Comparison of ENCODE assay signal across 25 cellular contexts in the genomic region with DNA sequence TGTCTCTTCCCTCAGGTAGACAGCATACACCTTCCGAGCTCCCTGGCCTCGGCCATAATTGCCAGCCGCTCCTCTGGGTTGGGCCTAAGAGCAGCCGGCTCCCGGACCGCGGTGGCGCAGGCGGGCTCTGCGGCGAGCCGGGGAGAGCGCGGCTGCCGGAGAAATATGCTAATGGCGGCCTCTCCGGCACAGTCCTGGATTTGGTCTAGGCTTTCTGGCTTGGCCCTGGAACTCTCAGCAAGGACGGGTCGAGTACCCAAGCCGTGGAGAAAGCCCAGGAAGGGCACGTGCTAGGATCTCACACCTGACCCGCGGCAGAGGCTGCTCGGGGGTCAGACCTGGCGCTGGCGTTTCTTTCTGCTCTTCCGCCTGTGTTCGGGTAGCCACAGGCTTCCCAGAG. TPM values are rescaled to one million over a fixed set of nuclear protein-coding genes. Genes with fewer than 3 reads are reported as not detected.
DNase-seq lines count a peak whose midpoint lies in the region; ATAC-seq and TF ChIP-seq lines count a peak whose summit lies in the region.
"Had no signal": no experiment of that assay in that cellular context is flagged by ENCODE, and none has a peak within 500 bp of the region (broad histone marks: within the 10 kb centered on the region; RNA-seq: fewer than 3 reads in every experiment).

No MANE protein-coding gene starts in this region.

- H3K79me1 ChIP-seq in mesendoderm (ENCODE audit: low read length) = no peaks in the 10 kb centered on the region

- H3K4me3 ChIP-seq in hepatocyte (no peak overlapping the region), mesendoderm (ENCODE audit: low read length) (no peak overlapping the region)

- no peaks in the 10 kb centered on the region for H4K20me1 ChIP-seq in hepatocyte (ENCODE audit: insufficient read depth, poor library complexity, severe bottlenecking)

- no peak overlapping the region for H2BK15ac ChIP-seq in mesendoderm (replicated peaks; ENCODE audit: low read depth)

- no peak overlapping the region for H2BK120ac ChIP-seq in mesendoderm (ENCODE audit: low read depth, low read length)

- no peak overlapping the region for H3K4ac ChIP-seq in mesendoderm (ENCODE audit: low read depth, low read length)

- peak overlapping the region; percentile 38 for H3K9ac ChIP-seq in mesendoderm (ENCODE audit: low read length)

- H3K9me2 ChIP-seq in hepatocyte (replicated peaks; ENCODE audit: insufficient read depth) = no peaks in the 10 kb centered on the region

- H3K79me2 ChIP-seq in hepatocyte (no peaks in the 10 kb centered on the region), mesendoderm (ENCODE audit: control insufficient read depth, insufficient read depth, low read length) (no peaks in the 10 kb centered on the region)

- H2AFZ ChIP-seq in hepatocyte = no peak overlapping the region

- peaks cover 73% of the 10 kb centered on the region for H3K27me3 ChIP-seq in hepatocyte
- H3K27me3 ChIP-seq in mesendoderm (ENCODE audit: insufficient read depth, low read length, poor library complexity) = peaks cover 23% of the 10 kb centered on the region

- DNase-seq in DMS53 (lab: John Stamatoyannopoulos, UW) (peak; percentile 31), DMS53 treated with DMSO at 0.1 percent for 48 hours (lab: John Stamatoyannopoulos, UW; ENCODE audit: unreplicated experiment) (no peak), hepatocyte (ENCODE audit: low spot score) (no peak), mesendoderm (peak; percentile 27)
- no peak for DNase-seq in NK-92 treated with Interleukin-12 subunit alpha and Interleukin-12 subunit beta, amount 100 ng/mL, for 24 hours (lab: John Stamatoyannopoulos, UW)
- DNase-seq: BE2C; CD4-positive, alpha-beta memory T cell; DND-41; GF-D8; GOT3; HFFc6; KBM-7; MV-4-11; NCI-H1417; NCI-H187 treated with DMSO at 0.1 percent for 48 hours; NCI-H446; NCI-H748 treated with DMSO at 0.1 percent for 48 hours; RPMI8226; SIG-M5 had no signal

- H4K8ac ChIP-seq in mesendoderm (ENCODE audit: low read depth, low read length) = no peak overlapping the region

- no peak for TF ChIP-seq CTCF in hepatocyte (IDR thresholded peaks at IDR 0.05; ENCODE audit: poor library complexity)

- H3K4me1 ChIP-seq in hepatocyte (ENCODE audit: insufficient read depth) (no peaks in the 10 kb centered on the region), mesendoderm (ENCODE audit: control insufficient read depth, low read depth, low read length) (no peaks in the 10 kb centered on the region)
- H3K4me1 ChIP-seq: BE2C had no signal

- ATAC-seq in HG03439 (IDR thresholded peaks at IDR 0.05; ENCODE audit: unreplicated experiment) (no peak), GM21360 (IDR thresholded peaks at IDR 0.05; ENCODE audit: unreplicated experiment) (no peak), HG03025 (IDR thresholded peaks at IDR 0.05; ENCODE audit: low FRiP score, unreplicated experiment) (no peak)

- H4K5ac ChIP-seq in mesendoderm (ENCODE audit: low read length) = no peak overlapping the region

- H2AK5ac ChIP-seq in mesendoderm (ENCODE audit: low read length) = no peak overlapping the region

- 37% methylated on average over 28 of the region's 28 CpGs for WGBS in hepatocyte (ENCODE audit: low lambda C conversion rate, missing lambda C conversion rate)
- WGBS in mesendoderm (ENCODE audit: extremely low coverage, insufficient coverage, low lambda C conversion rate) = no CpG with 5 or more reads among the region's 28 CpGs

- H3K4me2 ChIP-seq in hepatocyte = peak overlapping the region; percentile 56
- no peak overlapping the region for H3K4me2 ChIP-seq in mesendoderm (ENCODE audit: low read length)

- peak overlapping the region; percentile 41 for H3K18ac ChIP-seq in mesendoderm (ENCODE audit: low read length)

- no peaks in the 10 kb centered on the region for H3K36me3 ChIP-seq in hepatocyte (replicated peaks; ENCODE audit: insufficient read depth, low read depth)
- no peaks in the 10 kb centered on the region for H3K36me3 ChIP-seq in mesendoderm (ENCODE audit: control insufficient read depth, insufficient read depth, low read length)
- H3K36me3 ChIP-seq: BE2C had no signal

- peak overlapping the region; percentile 42 for H3K56ac ChIP-seq in mesendoderm (ENCODE audit: low read length)

- no peak overlapping the region for H3K27ac ChIP-seq in hepatocyte
- no peak overlapping the region for H3K27ac ChIP-seq in mesendoderm (ENCODE audit: low read depth, low read length)
- H3K27ac ChIP-seq: 22Rv1, HL-60 had no signal

- no peak overlapping the region for H2BK5ac ChIP-seq in mesendoderm (ENCODE audit: low read length)

- H3K23ac ChIP-seq in mesendoderm (ENCODE audit: low read length) = no peak overlapping the region

- H3K9me3 ChIP-seq in hepatocyte (ENCODE audit: low read depth) = no peaks in the 10 kb centered on the region
- H3K9me3 ChIP-seq: BE2C had no signal

RNA-seq across cellular contexts. Expression of a gene that starts 18.6 kb away (rescaled TPM):
- total RNA-seq in hepatocyte = 0.13 TPM in 1 of 2 replicates, not detected in the other
- polyA plus RNA-seq in hepatocyte = not detected in 2 replicates
- polyA plus RNA-seq in mesendoderm (2013, experiment 1 of 2) = 36.2 TPM
- polyA plus RNA-seq in mesendoderm (2013, experiment 2 of 2) = 34.3 TPM
- total RNA-seq: CD4-positive, alpha-beta memory T cell; HFFc6 had no signal
- polyA plus RNA-seq: AG04450; CD4-positive, alpha-beta memory T cell had no signal

Comparison
In these comparisons a context has a peak if more than half of its experiments do, and no peak if none do; other contexts are left out.
1. DNase-seq: peak in DMS53 (single experiment) and mesendoderm (single experiment); none in DMS53 treated with DMSO at 0.1 percent for 48 hours (single experiment), hepatocyte (single experiment) and NK-92 treated with Interleukin-12 subunit alpha and Interleukin-12 subunit beta, amount 100 ng/mL, for 24 hours (single experiment).